Comparison of ENCODE assay signal across 8 cellular contexts in genomic region chr11:62805991-62806441, GRCh38. TPM values are rescaled to one million over a fixed set of nuclear protein-coding genes. Genes with fewer than 3 reads are reported as not detected.
DNase-seq lines count a peak whose midpoint lies in the region; ATAC-seq and TF ChIP-seq lines count a peak whose summit lies in the region.

No MANE protein-coding gene starts in this region.

- ATAC-seq in GM18870 (IDR thresholded peaks at IDR 0.05; ENCODE audit: unreplicated experiment), result no peak

- DNase-seq in AG04450 (ENCODE audit: low read depth, low spot score) (no peak), HFF-Myc (ENCODE audit: extremely low read depth, low read depth) (no peak), foreskin fibroblast (peak in 1 of 2 donors; percentile 37), prostate gland (ENCODE audit: low spot score) (no peak), A172 (ENCODE audit: low spot score) (no peak), NCI-H510A (lab: John Stamatoyannopoulos, UW) (no peak)
- DNase-seq in activated CD4-positive, alpha-beta T cell treated with anti-CD3 and anti-CD28 coated beads, Interleukin-2, amount 50 U/mL, for 48 hours, result peak; percentile 33 to 45

- H3K27me3 ChIP-seq in AG04450 (ENCODE audit: control insufficient read depth, insufficient read depth, low read length) (no peaks in the 10 kb centered on the region), prostate gland (replicated peaks; ENCODE audit: insufficient read depth) (no peaks in the 10 kb centered on the region)

- no peak overlapping the region for H3K27ac ChIP-seq in AG04450 (ENCODE audit: low read depth, low read length)
- peak overlapping the region; percentile 77 to 84 for H3K27ac ChIP-seq in prostate gland

- H3K36me3 ChIP-seq in prostate gland, result peaks cover 3 to 8% of the 10 kb centered on the region in 2 donors

- intact Hi-C loops in prostate gland (cut with DNase I), result no loop called here

- CTCF ChIA-PET in AG04450 (lab: Charles Lee), result interaction anchor here (0.5 to 1.3 kb wide), 5 partner anchors 9 to 78 kb away, joined by 3 to 9 read pairs (median 4); no protein-coding TSS in a partner anchor

- POLR2A ChIA-PET in AG04450 (lab: Yijun Ruan, JAX), result interaction anchor here (0.5 to 3.6 kb wide), 11 partner anchors 9 to 117 kb away, joined by 3 to 33 read pairs (median 4); partner anchors contain the start of genes HNRNPUL2, STX5, TEX54 and TMEM179B

- TF ChIP-seq CTCF in AG04450 (IDR thresholded peaks at IDR 0.05; ENCODE audit: low read depth, low read length) (no peak), HFF-Myc (IDR thresholded peaks at IDR 0.05; ENCODE audit: low read depth, low read length, missing control alignments) (no peak), foreskin fibroblast (IDR thresholded peaks at IDR 0.05; ENCODE audit: low read depth, low read length) (no peak), prostate gland (IDR thresholded peaks at IDR 0.05) (no peak)

- peaks cover 5% of the 10 kb centered on the region for H3K4me1 ChIP-seq in prostate gland (replicated peaks)

- peak overlapping the region; percentile 96 for H3K4me3 ChIP-seq in AG04450 (ENCODE audit: low read depth, low read length)
- H3K4me3 ChIP-seq in HFF-Myc (replicated peaks; ENCODE audit: low read depth, low read length), result peak overlapping the region; percentile 59
- H3K4me3 ChIP-seq in foreskin fibroblast (ENCODE audit: low read depth in 1 of 2, low read length in 2 of 2), result peak overlapping the region; percentile 81 to 83
- H3K4me3 ChIP-seq in prostate gland, result peak overlapping the region; percentile 83 to 88

- H3K9me3 ChIP-seq in AG04450 (ENCODE audit: control insufficient read depth, insufficient read depth, low read length) (no peaks in the 10 kb centered on the region), prostate gland (no peaks in the 10 kb centered on the region)

- 28% methylated on average over 11 of the region's 11 CpGs for WGBS in prostate gland

- no peak for TF ChIP-seq POLR2A in prostate gland (IDR thresholded peaks at IDR 0.05)

RNA-seq across cellular contexts. Expression of gene NXF1, which starts 0.8 kb away (rescaled TPM):
- polyA plus RNA-seq in AG04450 (2011; rRNA removed), result 48.9 and 66.1 TPM in 2 replicates
- polyA minus RNA-seq in AG04450 (2011; rRNA and poly(A)+ RNA removed), result 38.3 and 45.0 TPM in 2 replicates
- total RNA-seq in prostate gland, result 10 to 100 TPM; 75.6 to 98.2 TPM
- total RNA-seq in A172 (2014; rRNA removed; shearing (Covaris generic)), result 25.9 and 30.0 TPM in 2 replicates

RNA-seq across cellular contexts. Expression of gene TMEM223, which starts 14.2 kb away (rescaled TPM):
- polyA plus RNA-seq in AG04450 (2011; rRNA removed), result 12.3 and 13.5 TPM in 2 replicates
- 5.0 and 5.1 TPM in 2 replicates for polyA minus RNA-seq in AG04450 (2011; rRNA and poly(A)+ RNA removed)
- total RNA-seq in prostate gland, result 10 to 100 TPM; 35.8 to 73.6 TPM
- 23.4 and 30.1 TPM in 2 replicates for total RNA-seq in A172 (2014; rRNA removed; shearing (Covaris generic))

RNA-seq across cellular contexts. Expression of gene TMEM179B, which starts 18.8 kb away (rescaled TPM):
- 51.7 and 63.8 TPM in 2 replicates for polyA plus RNA-seq in AG04450 (2011; rRNA removed)
- polyA minus RNA-seq in AG04450 (2011; rRNA and poly(A)+ RNA removed), result 53.0 and 70.3 TPM in 2 replicates
- 100 to 1,000 TPM; 139 to 200 TPM for total RNA-seq in prostate gland
- 32.3 and 51.8 TPM in 2 replicates for total RNA-seq in A172 (2014; rRNA removed; shearing (Covaris generic))

RNA-seq across cellular contexts. Expression of gene STX5, which starts 25.8 kb away (rescaled TPM):
- polyA plus RNA-seq in AG04450 (2011; rRNA removed), result 51.7 and 52.1 TPM in 2 replicates
- polyA minus RNA-seq in AG04450 (2011; rRNA and poly(A)+ RNA removed), result 62.7 and 72.0 TPM in 2 replicates
- total RNA-seq in prostate gland, result 10 to 100 TPM; 34.5 to 57.5 TPM
- 28.0 and 33.8 TPM in 2 replicates for total RNA-seq in A172 (2014; rRNA removed; shearing (Covaris generic))

RNA-seq across cellular contexts. Expression of gene TEX54, which starts 26.6 kb away (rescaled TPM):
- polyA plus RNA-seq in AG04450 (2011; rRNA removed), result not detected in 2 replicates
- not detected in 2 replicates for polyA minus RNA-seq in AG04450 (2011; rRNA and poly(A)+ RNA removed)
- total RNA-seq in prostate gland, result not detected
- not detected in 2 replicates for total RNA-seq in A172 (2014; rRNA removed; shearing (Covaris generic))

Comparison
In these comparisons a context has a peak if more than half of its experiments do, and no peak if none do; other contexts are left out.
1. DNase-seq: peak in activated CD4-positive, alpha-beta T cell treated with anti-CD3 and anti-CD28 coated beads, Interleukin-2, amount 50 U/mL, for 48 hours (2 of 2); none in AG04450 (single experiment), HFF-Myc (single experiment), prostate gland (single experiment), A172 (single experiment) and NCI-H510A (single experiment).
2. Peak in every context shown above with its lines, with median percentiles within 50 percentile points of each other: H3K4me3 ChIP-seq.